In the genomic region with DNA sequence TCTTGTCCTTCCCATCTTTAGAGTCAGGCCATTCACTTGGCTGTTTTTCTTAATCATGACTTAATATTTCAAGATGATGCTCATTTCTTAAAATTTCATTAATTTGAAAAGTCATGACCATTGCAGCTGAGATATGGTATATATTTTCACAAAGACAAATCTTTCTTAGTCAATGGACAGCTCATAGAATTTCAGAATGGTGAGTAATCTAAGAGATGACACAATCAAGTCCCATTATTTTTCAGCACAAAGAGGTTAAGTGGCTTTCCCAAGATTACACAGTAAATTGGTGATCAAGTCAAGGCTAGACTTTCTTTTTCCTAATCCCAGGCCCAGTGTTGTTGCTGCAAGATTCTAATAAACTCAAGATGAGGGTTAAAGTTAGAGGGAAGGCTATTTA, we compare ENCODE assay signal across 22 cellular contexts. TPM values are rescaled to one million over a fixed set of nuclear protein-coding genes. Genes with fewer than 3 reads are reported as not detected.
DNase-seq lines count a peak whose midpoint lies in the region; ATAC-seq and TF ChIP-seq lines count a peak whose summit lies in the region.
"Had no signal": no experiment of that assay in that cellular context is flagged by ENCODE, and none has a peak within 500 bp of the region (broad histone marks: within the 10 kb centered on the region; RNA-seq: fewer than 3 reads in every experiment).

No MANE protein-coding gene starts in this region.

- in situ Hi-C loops in mammary epithelial cell (cut with MboI; ENCODE audit: low sequenced_read_pairs in 2 of 2) = no loop called here

- peak overlapping the region; percentile 45 for H3K27ac ChIP-seq in mammary epithelial cell (ENCODE audit: insufficient read depth, low read depth, low read length)
- H3K27ac ChIP-seq in foreskin keratinocyte = no peak overlapping the region

- ATAC-seq in foreskin keratinocyte (peak; percentile 88), GM18502 (IDR thresholded peaks at IDR 0.05; ENCODE audit: poor library complexity, unreplicated experiment) (no peak)
- ATAC-seq: GM23338, natural killer cell had no signal

- H3K4me3 Mint-ChIP-seq in chondrocyte (ENCODE audit: unreplicated experiment) = no peak overlapping the region
- H3K4me3 Mint-ChIP-seq in activated naive CD8-positive, alpha-beta T cell treated with anti-CD3 and anti-CD28 coated beads for 36 hours = no peak overlapping the region
- H3K4me3 Mint-ChIP-seq: GM23338; natural killer cell; stimulated activated naive CD8-positive, alpha-beta T cell treated with anti-CD3 and anti-CD28 coated beads, Interleukin-15, Interleukin-2, amounts not matched to agents 100 ng/mL and 50 ng/mL, for 24 hours had no signal

- DNase-seq in AG08395 (ENCODE audit: low spot score) (peak; percentile 48), NCI-H226 (peak; percentile 54), mammary epithelial cell (peak; percentile 84), foreskin keratinocyte (peak; percentile 80 to 88), chondrocyte (ENCODE audit: low spot score) (no peak), MV-4-11 (lab: John Stamatoyannopoulos, UW) (no peak)
- DNase-seq in activated naive CD8-positive, alpha-beta T cell treated with anti-CD3 and anti-CD28 coated beads for 36 hours = no peak
- DNase-seq: activated CD4-positive, alpha-beta T cell treated with anti-CD3 and anti-CD28 coated beads for 1 hour; activated effector memory CD4-positive, alpha-beta T cell treated with anti-CD3 and anti-CD28 coated beads, Interleukin-2, amount 50 U/mL, for 16 hours; Karpas-422; natural killer cell; NCI-H1436; NK-92 treated with Interleukin-12 subunit alpha and Interleukin-12 subunit beta, amount 100 ng/mL, for 24 hours; stimulated activated CD4-positive, alpha-beta T cell treated with anti-CD3 and anti-CD28 coated beads, Interleukin-15, amount 100 ng/mL, for 24 hours; T-helper 9 cell had no signal

- intact Hi-C loops in mammary epithelial cell (cut with micrococcal nuclease) = loop anchor here (5.0 kb wide), 1 partner anchor 61 kb away; a partner anchor contains a TSS

- H3K27me3 ChIP-seq in mammary epithelial cell (ENCODE audit: insufficient read depth, low read length) (no peaks in the 10 kb centered on the region), foreskin keratinocyte (no peaks in the 10 kb centered on the region)

- dilution Hi-C loops in mammary epithelial cell (cut with HindIII; ENCODE audit: low sequenced_read_pairs) = no loop called here

- peaks cover 14% of the 10 kb centered on the region for H3K4me1 Mint-ChIP-seq in chondrocyte (ENCODE audit: low read depth)
- no peaks in the 10 kb centered on the region for H3K4me1 Mint-ChIP-seq in activated naive CD8-positive, alpha-beta T cell treated with anti-CD3 and anti-CD28 coated beads for 36 hours
- H3K4me1 Mint-ChIP-seq: GM23338, natural killer cell had no signal

- TF ChIP-seq CTCF in mammary epithelial cell (conservative IDR thresholded peaks at IDR 0.05 in 1 of 2, IDR thresholded peaks at IDR 0.05 in 1 of 2; ENCODE audit: extremely low read depth in 1 of 2, insufficient read depth in 1 of 2, low read depth in 1 of 2, low read length in 2 of 2) (no peak), foreskin keratinocyte (conservative IDR thresholded peaks at IDR 0.05) (no peak), chondrocyte (IDR thresholded peaks at IDR 0.05) (no peak)

- no peak overlapping the region for H3K9ac ChIP-seq in mammary epithelial cell (ENCODE audit: insufficient read depth, low read length)

- BruUV-seq in mammary epithelial cell (replicated peaks; lab: Mats Ljungman, UMichigan) = no TSS peak

- no peaks in the 10 kb centered on the region for H3K36me3 Mint-ChIP-seq in chondrocyte (ENCODE audit: low read depth)
- peaks cover 4% of the 10 kb centered on the region for H3K36me3 Mint-ChIP-seq in activated naive CD8-positive, alpha-beta T cell treated with anti-CD3 and anti-CD28 coated beads for 36 hours
- H3K36me3 Mint-ChIP-seq: natural killer cell had no signal

- H3K9me3 Mint-ChIP-seq in chondrocyte (ENCODE audit: low read depth) = no peaks in the 10 kb centered on the region
- H3K9me3 Mint-ChIP-seq in activated naive CD8-positive, alpha-beta T cell treated with anti-CD3 and anti-CD28 coated beads for 36 hours = peaks cover 3% of the 10 kb centered on the region
- H3K9me3 Mint-ChIP-seq: GM23338 had no signal

- no peaks in the 10 kb centered on the region for H3K27me3 Mint-ChIP-seq in chondrocyte (ENCODE audit: low read depth)
- no peaks in the 10 kb centered on the region for H3K27me3 Mint-ChIP-seq in activated naive CD8-positive, alpha-beta T cell treated with anti-CD3 and anti-CD28 coated beads for 36 hours
- H3K27me3 Mint-ChIP-seq: stimulated activated naive CD8-positive, alpha-beta T cell treated with anti-CD3 and anti-CD28 coated beads, Interleukin-15, Interleukin-2, amounts not matched to agents 100 ng/mL and 50 ng/mL, for 24 hours had no signal

- H3K4me2 ChIP-seq in mammary epithelial cell (ENCODE audit: insufficient read depth, low read depth, low read length) = peak overlapping the region; percentile 54
- H3K4me2 ChIP-seq: GM23338 had no signal

- H3K36me3 ChIP-seq in mammary epithelial cell (ENCODE audit: insufficient read depth, low read length) = no peaks in the 10 kb centered on the region

- no peak overlapping the region for H2AFZ ChIP-seq in mammary epithelial cell (ENCODE audit: low read depth, low read length)
- H2AFZ ChIP-seq: GM23338 had no signal

- H3K4me1 ChIP-seq in mammary epithelial cell (ENCODE audit: insufficient read depth, low read length) (peaks cover 48% of the 10 kb centered on the region), foreskin keratinocyte (peaks cover 47% of the 10 kb centered on the region)

- H3K79me2 ChIP-seq in mammary epithelial cell (ENCODE audit: insufficient read depth, low read length) = peaks cover 3% of the 10 kb centered on the region

- H3K27ac Mint-ChIP-seq in chondrocyte (ENCODE audit: unreplicated experiment) = no peak overlapping the region
- H3K27ac Mint-ChIP-seq in activated naive CD8-positive, alpha-beta T cell treated with anti-CD3 and anti-CD28 coated beads for 36 hours = no peak overlapping the region
- H3K27ac Mint-ChIP-seq: GM23338; natural killer cell; stimulated activated naive CD8-positive, alpha-beta T cell treated with anti-CD3 and anti-CD28 coated beads, Interleukin-15, Interleukin-2, amounts not matched to agents 100 ng/mL and 50 ng/mL, for 24 hours had no signal

- no peaks in the 10 kb centered on the region for H3K9me3 ChIP-seq in mammary epithelial cell (replicated peaks; ENCODE audit: insufficient read depth, low read length)

- no peak overlapping the region for H3K4me3 ChIP-seq in mammary epithelial cell (replicated peaks in 1 of 3; ENCODE audit: insufficient read depth in 1 of 3, low read depth in 2 of 3, low read length in 3 of 3)
- H3K4me3 ChIP-seq: GM23338 had no signal

- CTCF ChIA-PET in mammary epithelial cell (lab: Charles Lee; ENCODE audit: low non-redundant PET) = interaction anchor here (0.6 kb wide), 1 partner anchor 183 kb away, joined by 4 read pairs; no protein-coding TSS in a partner anchor

- no peaks in the 10 kb centered on the region for H4K20me1 ChIP-seq in mammary epithelial cell (ENCODE audit: insufficient read depth, low read length)

RNA-seq across cellular contexts. Expression of a gene that starts 34.4 kb away (rescaled TPM):
- under 1 TPM in 1 of 2 donors, not detected in 1; 0.17 TPM for total RNA-seq in mammary epithelial cell
- polyA plus RNA-seq in mammary epithelial cell = not detected
- polyA minus RNA-seq in mammary epithelial cell = not detected
- not detected in 2 replicates for total RNA-seq in foreskin keratinocyte
- not detected in 2 replicates for polyA plus RNA-seq in foreskin keratinocyte
- total RNA-seq in chondrocyte = not detected in 3 replicates
- not detected for total RNA-seq in activated naive CD8-positive, alpha-beta T cell treated with anti-CD3 and anti-CD28 coated beads for 36 hours
- total RNA-seq: G401, GM23338, lung microvascular endothelial cell, natural killer cell, pulmonary artery endothelial cell, urinary bladder had no signal
- polyA plus RNA-seq: GM23338 had no signal

Comparison
In these comparisons a context has a peak if more than half of its experiments do, and no peak if none do; other contexts are left out.
1. DNase-seq: peak in AG08395 (single experiment), NCI-H226 (single experiment), mammary epithelial cell (single experiment) and foreskin keratinocyte (2 of 2); none in chondrocyte (single experiment), activated naive CD8-positive, alpha-beta T cell treated with anti-CD3 and anti-CD28 coated beads for 36 hours (single experiment) and MV-4-11 (single experiment).